ENCODE assay signal across 2 cellular contexts in the genomic region with DNA sequence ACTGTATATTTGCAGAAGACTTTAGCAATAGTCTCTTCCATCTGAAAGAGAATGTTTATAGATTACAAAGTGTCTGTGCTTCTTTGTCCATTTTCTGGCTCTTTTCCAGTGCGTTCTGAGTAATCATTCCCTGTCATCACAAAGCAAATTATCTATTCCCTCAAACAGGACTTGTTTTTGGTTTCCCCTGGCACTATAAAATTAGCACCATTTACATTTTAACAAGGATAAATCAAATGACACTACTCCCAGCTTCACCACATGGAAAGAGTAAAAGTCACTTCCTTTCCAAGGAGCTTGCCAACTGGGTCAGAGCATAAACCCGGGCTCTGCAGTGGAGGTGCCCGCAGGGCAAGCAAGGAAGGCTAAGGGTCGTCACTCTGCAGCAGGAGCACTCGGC.
TF ChIP-seq lines count a peak whose summit lies in the region.

No MANE protein-coding gene starts in this region.

TF ChIP-seq in SK-N-SH, 30 proteins besides CTCF, POLR2A, EP300 and RAD21 (continued from another document):
- TF ChIP-seq, protein P1, sequence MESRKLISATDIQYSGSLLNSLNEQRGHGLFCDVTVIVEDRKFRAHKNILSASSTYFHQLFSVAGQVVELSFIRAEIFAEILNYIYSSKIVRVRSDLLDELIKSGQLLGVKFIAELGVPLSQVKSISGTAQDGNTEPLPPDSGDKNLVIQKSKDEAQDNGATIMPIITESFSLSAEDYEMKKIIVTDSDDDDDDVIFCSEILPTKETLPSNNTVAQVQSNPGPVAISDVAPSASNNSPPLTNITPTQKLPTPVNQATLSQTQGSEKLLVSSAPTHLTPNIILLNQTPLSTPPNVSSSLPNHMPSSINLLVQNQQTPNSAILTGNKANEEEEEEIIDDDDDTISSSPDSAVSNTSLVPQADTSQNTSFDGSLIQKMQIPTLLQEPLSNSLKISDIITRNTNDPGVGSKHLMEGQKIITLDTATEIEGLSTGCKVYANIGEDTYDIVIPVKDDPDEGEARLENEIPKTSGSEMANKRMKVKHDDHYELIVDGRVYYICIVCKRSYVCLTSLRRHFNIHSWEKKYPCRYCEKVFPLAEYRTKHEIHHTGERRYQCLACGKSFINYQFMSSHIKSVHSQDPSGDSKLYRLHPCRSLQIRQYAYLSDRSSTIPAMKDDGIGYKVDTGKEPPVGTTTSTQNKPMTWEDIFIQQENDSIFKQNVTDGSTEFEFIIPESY (IDR thresholded peaks at IDR 0.05; ENCODE audit: borderline replicate concordance, low read depth), result no peak
- TF ChIP-seq NFIC (IDR thresholded peaks at IDR 0.05; ENCODE audit: borderline replicate concordance) (peak; percentile 17; the same call in 1 of the 2 replicates), TEAD4 (IDR thresholded peaks at IDR 0.05; ENCODE audit: borderline replicate concordance, insufficient read depth) (no peak), RXRA (IDR thresholded peaks at IDR 0.05; ENCODE audit: borderline replicate concordance, low read depth) (no peak)
- TF ChIP-seq, protein P2, sequence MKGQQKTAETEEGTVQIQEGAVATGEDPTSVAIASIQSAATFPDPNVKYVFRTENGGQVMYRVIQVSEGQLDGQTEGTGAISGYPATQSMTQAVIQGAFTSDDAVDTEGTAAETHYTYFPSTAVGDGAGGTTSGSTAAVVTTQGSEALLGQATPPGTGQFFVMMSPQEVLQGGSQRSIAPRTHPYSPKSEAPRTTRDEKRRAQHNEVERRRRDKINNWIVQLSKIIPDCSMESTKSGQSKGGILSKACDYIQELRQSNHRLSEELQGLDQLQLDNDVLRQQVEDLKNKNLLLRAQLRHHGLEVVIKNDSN (IDR thresholded peaks at IDR 0.05; ENCODE audit: borderline replicate concordance, low read depth), result no peak

TF ChIP-seq in SK-N-SH treated with all-trans-retinoic acid at 6 μM for 48 hours, 23 proteins besides CTCF, POLR2A, EP300 and RAD21 (continued from another document):
- TF ChIP-seq, protein P3, sequence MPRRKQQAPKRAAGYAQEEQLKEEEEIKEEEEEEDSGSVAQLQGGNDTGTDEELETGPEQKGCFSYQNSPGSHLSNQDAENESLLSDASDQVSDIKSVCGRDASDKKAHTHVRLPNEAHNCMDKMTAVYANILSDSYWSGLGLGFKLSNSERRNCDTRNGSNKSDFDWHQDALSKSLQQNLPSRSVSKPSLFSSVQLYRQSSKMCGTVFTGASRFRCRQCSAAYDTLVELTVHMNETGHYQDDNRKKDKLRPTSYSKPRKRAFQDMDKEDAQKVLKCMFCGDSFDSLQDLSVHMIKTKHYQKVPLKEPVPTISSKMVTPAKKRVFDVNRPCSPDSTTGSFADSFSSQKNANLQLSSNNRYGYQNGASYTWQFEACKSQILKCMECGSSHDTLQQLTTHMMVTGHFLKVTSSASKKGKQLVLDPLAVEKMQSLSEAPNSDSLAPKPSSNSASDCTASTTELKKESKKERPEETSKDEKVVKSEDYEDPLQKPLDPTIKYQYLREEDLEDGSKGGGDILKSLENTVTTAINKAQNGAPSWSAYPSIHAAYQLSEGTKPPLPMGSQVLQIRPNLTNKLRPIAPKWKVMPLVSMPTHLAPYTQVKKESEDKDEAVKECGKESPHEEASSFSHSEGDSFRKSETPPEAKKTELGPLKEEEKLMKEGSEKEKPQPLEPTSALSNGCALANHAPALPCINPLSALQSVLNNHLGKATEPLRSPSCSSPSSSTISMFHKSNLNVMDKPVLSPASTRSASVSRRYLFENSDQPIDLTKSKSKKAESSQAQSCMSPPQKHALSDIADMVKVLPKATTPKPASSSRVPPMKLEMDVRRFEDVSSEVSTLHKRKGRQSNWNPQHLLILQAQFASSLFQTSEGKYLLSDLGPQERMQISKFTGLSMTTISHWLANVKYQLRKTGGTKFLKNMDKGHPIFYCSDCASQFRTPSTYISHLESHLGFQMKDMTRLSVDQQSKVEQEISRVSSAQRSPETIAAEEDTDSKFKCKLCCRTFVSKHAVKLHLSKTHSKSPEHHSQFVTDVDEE (CRISPR knock-in tag; IDR thresholded peaks at IDR 0.05), result no peak
- TF ChIP-seq OSR1 (CRISPR knock-in tag; IDR thresholded peaks at IDR 0.05), result no peak
- no peak for TF ChIP-seq BACH2 (CRISPR knock-in tag; IDR thresholded peaks at IDR 0.05; ENCODE audit: borderline replicate concordance)
- TF ChIP-seq ZFP30 (CRISPR knock-in tag; IDR thresholded peaks at IDR 0.05), result no peak
- TF ChIP-seq, protein P4, sequence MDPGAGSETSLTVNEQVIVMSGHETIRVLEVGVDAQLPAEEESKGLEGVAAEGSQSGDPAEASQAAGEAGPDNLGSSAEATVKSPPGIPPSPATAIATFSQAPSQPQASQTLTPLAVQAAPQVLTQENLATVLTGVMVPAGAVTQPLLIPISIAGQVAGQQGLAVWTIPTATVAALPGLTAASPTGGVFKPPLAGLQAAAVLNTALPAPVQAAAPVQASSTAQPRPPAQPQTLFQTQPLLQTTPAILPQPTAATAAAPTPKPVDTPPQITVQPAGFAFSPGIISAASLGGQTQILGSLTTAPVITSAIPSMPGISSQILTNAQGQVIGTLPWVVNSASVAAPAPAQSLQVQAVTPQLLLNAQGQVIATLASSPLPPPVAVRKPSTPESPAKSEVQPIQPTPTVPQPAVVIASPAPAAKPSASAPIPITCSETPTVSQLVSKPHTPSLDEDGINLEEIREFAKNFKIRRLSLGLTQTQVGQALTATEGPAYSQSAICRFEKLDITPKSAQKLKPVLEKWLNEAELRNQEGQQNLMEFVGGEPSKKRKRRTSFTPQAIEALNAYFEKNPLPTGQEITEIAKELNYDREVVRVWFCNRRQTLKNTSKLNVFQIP (CRISPR knock-in tag; IDR thresholded peaks at IDR 0.05; ENCODE audit: borderline replicate concordance, low read depth), result no peak
- TF ChIP-seq GLIS3 (CRISPR knock-in tag; IDR thresholded peaks at IDR 0.05), result no peak
- TF ChIP-seq, protein P5, sequence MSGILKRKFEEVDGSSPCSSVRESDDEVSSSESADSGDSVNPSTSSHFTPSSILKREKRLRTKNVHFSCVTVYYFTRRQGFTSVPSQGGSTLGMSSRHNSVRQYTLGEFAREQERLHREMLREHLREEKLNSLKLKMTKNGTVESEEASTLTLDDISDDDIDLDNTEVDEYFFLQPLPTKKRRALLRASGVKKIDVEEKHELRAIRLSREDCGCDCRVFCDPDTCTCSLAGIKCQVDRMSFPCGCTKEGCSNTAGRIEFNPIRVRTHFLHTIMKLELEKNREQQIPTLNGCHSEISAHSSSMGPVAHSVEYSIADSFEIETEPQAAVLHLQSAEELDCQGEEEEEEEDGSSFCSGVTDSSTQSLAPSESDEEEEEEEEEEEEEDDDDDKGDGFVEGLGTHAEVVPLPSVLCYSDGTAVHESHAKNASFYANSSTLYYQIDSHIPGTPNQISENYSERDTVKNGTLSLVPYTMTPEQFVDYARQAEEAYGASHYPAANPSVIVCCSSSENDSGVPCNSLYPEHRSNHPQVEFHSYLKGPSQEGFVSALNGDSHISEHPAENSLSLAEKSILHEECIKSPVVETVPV (CRISPR knock-in tag; IDR thresholded peaks at IDR 0.05), result no peak
- TF ChIP-seq, protein P6, sequence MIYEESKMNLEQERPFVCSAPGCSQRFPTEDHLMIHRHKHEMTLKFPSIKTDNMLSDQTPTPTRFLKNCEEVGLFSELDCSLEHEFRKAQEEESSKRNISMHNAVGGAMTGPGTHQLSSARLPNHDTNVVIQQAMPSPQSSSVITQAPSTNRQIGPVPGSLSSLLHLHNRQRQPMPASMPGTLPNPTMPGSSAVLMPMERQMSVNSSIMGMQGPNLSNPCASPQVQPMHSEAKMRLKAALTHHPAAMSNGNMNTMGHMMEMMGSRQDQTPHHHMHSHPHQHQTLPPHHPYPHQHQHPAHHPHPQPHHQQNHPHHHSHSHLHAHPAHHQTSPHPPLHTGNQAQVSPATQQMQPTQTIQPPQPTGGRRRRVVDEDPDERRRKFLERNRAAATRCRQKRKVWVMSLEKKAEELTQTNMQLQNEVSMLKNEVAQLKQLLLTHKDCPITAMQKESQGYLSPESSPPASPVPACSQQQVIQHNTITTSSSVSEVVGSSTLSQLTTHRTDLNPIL (CRISPR knock-in tag; IDR thresholded peaks at IDR 0.05; ENCODE audit: low read depth), result no peak
- TF ChIP-seq SNAI2 (CRISPR knock-in tag; IDR thresholded peaks at IDR 0.05), result no peak
- TF ChIP-seq TOX (CRISPR knock-in tag; IDR thresholded peaks at IDR 0.05; ENCODE audit: borderline replicate concordance), result no peak
TF ChIP-seq in SK-N-SH treated with all-trans-retinoic acid at 6 μM for 48 hours: peak in this region for 0.
